9 cellular contexts compared by ENCODE assay signal in the genomic region with DNA sequence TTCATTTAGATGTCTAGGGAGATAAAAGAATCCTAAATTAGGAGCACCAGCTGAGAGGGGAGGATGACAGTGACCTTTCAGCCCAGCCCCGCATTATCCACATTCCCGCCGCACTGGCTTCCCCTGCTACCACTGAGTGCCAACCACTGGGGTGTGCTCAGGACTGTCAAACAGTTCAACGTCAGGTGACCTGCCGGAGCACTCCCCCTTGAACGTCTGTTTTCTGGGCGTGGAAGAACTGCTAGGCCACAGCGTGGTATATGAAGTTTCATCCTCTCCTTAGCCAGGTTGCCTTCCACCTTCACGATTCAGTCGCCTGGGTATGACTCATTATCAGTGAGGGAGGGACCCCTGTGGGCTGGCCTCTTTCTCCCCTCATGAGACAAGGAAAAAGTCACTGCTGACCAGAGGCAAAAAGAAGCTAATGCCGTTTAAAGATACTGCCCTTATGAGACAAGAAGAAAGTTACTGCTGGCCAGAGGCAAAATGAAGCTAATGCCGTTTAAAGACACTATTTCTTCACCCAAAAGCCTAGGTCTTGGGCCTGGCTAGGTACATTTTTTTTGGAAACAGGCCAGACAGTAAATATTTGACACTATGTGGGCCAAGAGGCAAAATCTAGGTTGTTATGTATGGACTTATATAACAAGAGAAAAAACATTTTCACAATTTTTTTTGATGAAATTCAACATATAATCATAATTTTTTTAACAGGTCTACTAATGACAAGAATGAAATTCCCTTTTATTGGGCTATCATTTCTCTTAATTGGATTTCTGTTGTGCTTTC. TPM values are rescaled to one million over a fixed set of nuclear protein-coding genes. Genes with fewer than 3 reads are reported as not detected.
DNase-seq lines count a peak whose midpoint lies in the region; ATAC-seq and TF ChIP-seq lines count a peak whose summit lies in the region.
"Had no signal": no experiment of that assay in that cellular context is flagged by ENCODE, and none has a peak within 500 bp of the region (broad histone marks: within the 10 kb centered on the region; RNA-seq: fewer than 3 reads in every experiment).

No MANE protein-coding gene starts in this region.

- H3K27me3 ChIP-seq in CD4-positive, alpha-beta memory T cell (ENCODE audit: insufficient read depth, low read length), result no peaks in the 10 kb centered on the region
- H3K27me3 ChIP-seq in endodermal cell (ENCODE audit: control insufficient read depth, insufficient read depth, low read length, poor library complexity, severe bottlenecking) (no peaks in the 10 kb centered on the region), testis (no peaks in the 10 kb centered on the region)

- DNase-seq in CD4-positive, alpha-beta memory T cell, result peak; percentile 33 to 76 (median 50)
- DNase-seq in RWPE1 (ENCODE audit: low spot score) (peak; percentile 57), endodermal cell (peak; percentile 87), myocyte (ENCODE audit: low read depth) (peak; percentile 63), testis (no peak)
- DNase-seq: NCI-H1048 had no signal

- WGBS in endodermal cell (ENCODE audit: insufficient coverage in 1 of 2, insufficient read length in 1 of 2), 2 experiments, result 53 to 54% methylated on average over 7 to 12 of the region's 12 CpGs
- WGBS in testis, 2 donors, result 73 to 74% methylated on average over 12 of the region's 12 CpGs

- POLR2A ChIA-PET in CD4-positive, alpha-beta memory T cell (lab: Charles Lee; ENCODE audit: partially characterized antibody), result interaction anchor here (1.2 to 10.7 kb wide), 3 partner anchors 55 to 131 kb away, joined by 4 to 251 read pairs (median 9); a partner anchor contains a TSS
- POLR2A ChIA-PET in RWPE1 (lab: Yijun Ruan, JAX; ENCODE audit: low non-redundant PET), result no interaction called here

- H3K4me1 ChIP-seq in CD4-positive, alpha-beta memory T cell (ENCODE audit: insufficient read depth, low read length), result peaks cover 44% of the 10 kb centered on the region
- H3K4me1 ChIP-seq in endodermal cell (ENCODE audit: control insufficient read depth, insufficient read depth, low read length) (peaks cover 29% of the 10 kb centered on the region), testis (peaks cover 6% of the 10 kb centered on the region)

- H3K27ac Mint-ChIP-seq in CD4-positive, alpha-beta memory T cell, result peak overlapping the region; percentile 86 to 94 (median 90)
- peak overlapping the region; percentile 76 for H3K27ac Mint-ChIP-seq in endodermal cell

- no peak overlapping the region for H3K27ac ChIP-seq in CD4-positive, alpha-beta memory T cell (ENCODE audit: low read depth, low read length)
- H3K27ac ChIP-seq in RWPE1 (peak overlapping the region; percentile 77), endodermal cell (ENCODE audit: low read depth, low read length) (no peak overlapping the region), testis (no peak overlapping the region)

- no peak for ATAC-seq in HG03439 (IDR thresholded peaks at IDR 0.05; ENCODE audit: unreplicated experiment)
- ATAC-seq in HG03469 (IDR thresholded peaks at IDR 0.05; ENCODE audit: unreplicated experiment), result no peak
- no peak for ATAC-seq in HG02970 (IDR thresholded peaks at IDR 0.05; ENCODE audit: low FRiP score, unreplicated experiment)

- H3K4me3 Mint-ChIP-seq in CD4-positive, alpha-beta memory T cell, result peak overlapping the region in 6 of 8 donors; percentile 26 to 66 (median 51)
- H3K4me3 Mint-ChIP-seq in endodermal cell, result no peak overlapping the region

- no peak overlapping the region for H3K9ac ChIP-seq in endodermal cell (ENCODE audit: extremely low read depth, low read length, poor library complexity, severe bottlenecking)

- no peaks in the 10 kb centered on the region for H3K27me3 Mint-ChIP-seq in CD4-positive, alpha-beta memory T cell
- no peaks in the 10 kb centered on the region for H3K27me3 Mint-ChIP-seq in endodermal cell (ENCODE audit: insufficient read depth)

- peaks cover 21% of the 10 kb centered on the region for H3K36me3 ChIP-seq in CD4-positive, alpha-beta memory T cell (ENCODE audit: insufficient read depth, low read length)
- H3K36me3 ChIP-seq in endodermal cell (ENCODE audit: control insufficient read depth, insufficient read depth, low read length) (peaks cover 4% of the 10 kb centered on the region), testis (ENCODE audit: low read depth, missing control alignments) (no peaks in the 10 kb centered on the region)

- no peaks in the 10 kb centered on the region for H3K9me3 ChIP-seq in CD4-positive, alpha-beta memory T cell (ENCODE audit: control insufficient read depth in 1 of 2, low read length in 2 of 2)
- H3K9me3 ChIP-seq in endodermal cell (ENCODE audit: control insufficient read depth, low read length) (no peaks in the 10 kb centered on the region), testis (no peaks in the 10 kb centered on the region)

- no peaks in the 10 kb centered on the region for H3K9me3 Mint-ChIP-seq in CD4-positive, alpha-beta memory T cell
- no peaks in the 10 kb centered on the region for H3K9me3 Mint-ChIP-seq in endodermal cell

- no peak for TF ChIP-seq CTCF in RWPE1 (conservative IDR thresholded peaks at IDR 0.05; ENCODE audit: low read depth)
- TF ChIP-seq CTCF in endodermal cell (conservative IDR thresholded peaks at IDR 0.05), result no peak
- TF ChIP-seq CTCF in testis (IDR thresholded peaks at IDR 0.05), result no peak

- peaks cover 29 to 63% of the 10 kb centered on the region in 2 donors for H3K36me3 Mint-ChIP-seq in CD4-positive, alpha-beta memory T cell
- peaks cover 22% of the 10 kb centered on the region for H3K36me3 Mint-ChIP-seq in endodermal cell (ENCODE audit: low read depth)

- CTCF ChIA-PET in CD4-positive, alpha-beta memory T cell (lab: Charles Lee; ENCODE audit: partially characterized antibody), result interaction anchor here (0.7 to 1.6 kb wide), 8 partner anchors 14 to 311 kb away, joined by 3 to 6 read pairs (median 4); no protein-coding TSS in a partner anchor
- CTCF ChIA-PET in RWPE1 (lab: Yijun Ruan, JAX), result interaction anchor here (0.6 to 1.4 kb wide), 4 partner anchors 43 to 309 kb away, joined by 3 read pairs; a partner anchor contains a TSS

- H3K4me3 ChIP-seq in CD4-positive, alpha-beta memory T cell (ENCODE audit: low read length in 2 of 2), result no peak overlapping the region
- H3K4me3 ChIP-seq in endodermal cell (ENCODE audit: low read length) (peak overlapping the region; percentile 57), testis (no peak overlapping the region)

- intact Hi-C loops in CD4-positive, alpha-beta memory T cell (cut with micrococcal nuclease), result loop anchor here (1.0 kb wide), 1 partner anchor 155 kb away; no protein-coding TSS in a partner anchor
- intact Hi-C loops in testis (cut with DNase I; ENCODE audit: low total_unique reads), result no loop called here

- TF ChIP-seq POLR2A in testis (IDR thresholded peaks at IDR 0.05), result no peak

- peaks cover 30 to 65% (median 41%) of the 10 kb centered on the region in 4 donors for H3K4me1 Mint-ChIP-seq in CD4-positive, alpha-beta memory T cell
- peaks cover 37% of the 10 kb centered on the region for H3K4me1 Mint-ChIP-seq in endodermal cell

RNA-seq across cellular contexts. Expression of a gene that starts 4.6 kb away (rescaled TPM):
- 100 to 1,000 TPM; 111 to 113 TPM for total RNA-seq in CD4-positive, alpha-beta memory T cell
- polyA plus RNA-seq in CD4-positive, alpha-beta memory T cell, result 100 to 1,000 TPM in 1 of 2 donors, 10 to 100 TPM in 1; 81.3 to 131 TPM
- total RNA-seq in endodermal cell (10 to 100 TPM; 14.0 to 29.0 TPM), myocyte (39.0 and 42.6 TPM in 2 replicates), testis (10 to 100 TPM; 13.8 to 22.4 TPM)
- 7.0 TPM for polyA plus RNA-seq in endodermal cell (2013, experiment 1 of 2)
- 8.6 TPM for polyA plus RNA-seq in endodermal cell (2013, experiment 2 of 2)
- 23.2 TPM for polyA plus RNA-seq in myocyte (2012)
- polyA plus RNA-seq in testis (ENCODE audit: insufficient read depth, low read depth, low replicate concordance), result 21.3 TPM

RNA-seq across cellular contexts. Expression of a gene that starts 4.9 kb away (rescaled TPM):
- 10 to 100 TPM; 59.8 to 60.8 TPM for total RNA-seq in CD4-positive, alpha-beta memory T cell
- polyA plus RNA-seq in CD4-positive, alpha-beta memory T cell, result 100 to 1,000 TPM; 178 to 188 TPM
- 10 to 100 TPM; 15.0 to 20.5 TPM for total RNA-seq in endodermal cell
- 5.7 TPM for polyA plus RNA-seq in endodermal cell (2013, experiment 1 of 2)
- polyA plus RNA-seq in endodermal cell (2013, experiment 2 of 2), result 8.4 TPM
- 18.7 and 24.6 TPM in 2 replicates for total RNA-seq in myocyte
- polyA plus RNA-seq in myocyte (2012), result 27.1 TPM
- total RNA-seq in testis, result 10 to 100 TPM; 25.2 to 25.6 TPM
- 34.2 TPM for polyA plus RNA-seq in testis (ENCODE audit: insufficient read depth, low read depth, low replicate concordance)

RNA-seq across cellular contexts. Expression of a gene that starts 55.3 kb away (rescaled TPM):
- total RNA-seq in CD4-positive, alpha-beta memory T cell, result 10 to 100 TPM; 28.7 to 29.4 TPM
- 10 to 100 TPM; 12.5 to 12.9 TPM for polyA plus RNA-seq in CD4-positive, alpha-beta memory T cell
- total RNA-seq in endodermal cell, result 10 to 100 TPM; 24.9 to 31.4 TPM
- 11.5 TPM for polyA plus RNA-seq in endodermal cell (2013, experiment 1 of 2)
- 12.3 TPM for polyA plus RNA-seq in endodermal cell (2013, experiment 2 of 2)
- total RNA-seq in myocyte, result 40.2 and 42.1 TPM in 2 replicates
- 4.5 TPM for polyA plus RNA-seq in myocyte (2012)
- 10 to 100 TPM; 40.6 to 42.4 TPM for total RNA-seq in testis
- 33.9 TPM for polyA plus RNA-seq in testis (ENCODE audit: insufficient read depth, low read depth, low replicate concordance)
